In the genomic region with DNA sequence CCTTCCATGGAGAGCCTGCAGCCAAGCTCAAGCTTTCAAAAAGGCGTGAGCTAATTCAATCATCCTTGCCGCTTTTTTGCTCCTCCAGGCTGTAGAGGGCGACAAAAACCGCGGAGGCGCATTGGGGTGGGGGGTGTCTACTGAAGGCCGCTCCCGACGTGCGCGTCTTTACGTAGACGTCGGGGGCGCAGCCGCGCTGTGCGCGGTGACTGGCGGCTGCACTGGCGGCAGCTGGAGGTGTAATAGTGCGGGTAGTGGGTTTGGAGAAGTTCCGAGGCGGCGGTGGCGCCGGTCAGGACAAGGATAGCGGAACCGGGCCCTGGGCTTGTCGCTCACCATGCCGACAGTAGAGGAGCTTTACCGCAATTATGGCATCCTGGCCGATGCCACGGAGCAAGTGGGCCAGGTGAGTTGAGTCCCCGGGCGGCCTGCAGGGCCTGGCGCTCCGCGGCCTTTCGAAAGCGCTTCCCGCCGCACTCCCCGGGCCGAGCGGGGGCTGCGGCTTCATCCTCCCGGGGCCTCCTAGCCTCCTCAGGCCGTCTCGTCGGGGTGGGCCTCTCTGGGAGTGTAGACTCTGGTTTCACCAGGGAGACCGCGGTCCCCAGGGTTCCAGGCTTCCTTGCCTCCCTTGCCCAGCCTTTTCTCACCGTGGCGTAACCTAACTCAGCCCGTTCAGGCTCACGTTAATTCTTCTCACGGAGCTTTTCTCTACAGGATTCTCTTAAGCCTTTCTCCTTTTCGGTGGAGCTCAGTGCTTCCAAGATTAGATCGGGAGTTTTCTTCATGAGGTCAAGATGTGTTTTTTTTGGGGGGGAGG, we compare ENCODE assay signal across 1 cellular context.
TF ChIP-seq lines count a peak whose summit lies in the region.

A gene (plus strand): TSS at position 206 of the 817 bp plus-strand sequence. CDS start 132 bp downstream, at position 338.

TF ChIP-seq in GM23338, 12 proteins besides CTCF, POLR2A, EP300 and RAD21 (continued from another document):
- TF ChIP-seq, protein P1, sequence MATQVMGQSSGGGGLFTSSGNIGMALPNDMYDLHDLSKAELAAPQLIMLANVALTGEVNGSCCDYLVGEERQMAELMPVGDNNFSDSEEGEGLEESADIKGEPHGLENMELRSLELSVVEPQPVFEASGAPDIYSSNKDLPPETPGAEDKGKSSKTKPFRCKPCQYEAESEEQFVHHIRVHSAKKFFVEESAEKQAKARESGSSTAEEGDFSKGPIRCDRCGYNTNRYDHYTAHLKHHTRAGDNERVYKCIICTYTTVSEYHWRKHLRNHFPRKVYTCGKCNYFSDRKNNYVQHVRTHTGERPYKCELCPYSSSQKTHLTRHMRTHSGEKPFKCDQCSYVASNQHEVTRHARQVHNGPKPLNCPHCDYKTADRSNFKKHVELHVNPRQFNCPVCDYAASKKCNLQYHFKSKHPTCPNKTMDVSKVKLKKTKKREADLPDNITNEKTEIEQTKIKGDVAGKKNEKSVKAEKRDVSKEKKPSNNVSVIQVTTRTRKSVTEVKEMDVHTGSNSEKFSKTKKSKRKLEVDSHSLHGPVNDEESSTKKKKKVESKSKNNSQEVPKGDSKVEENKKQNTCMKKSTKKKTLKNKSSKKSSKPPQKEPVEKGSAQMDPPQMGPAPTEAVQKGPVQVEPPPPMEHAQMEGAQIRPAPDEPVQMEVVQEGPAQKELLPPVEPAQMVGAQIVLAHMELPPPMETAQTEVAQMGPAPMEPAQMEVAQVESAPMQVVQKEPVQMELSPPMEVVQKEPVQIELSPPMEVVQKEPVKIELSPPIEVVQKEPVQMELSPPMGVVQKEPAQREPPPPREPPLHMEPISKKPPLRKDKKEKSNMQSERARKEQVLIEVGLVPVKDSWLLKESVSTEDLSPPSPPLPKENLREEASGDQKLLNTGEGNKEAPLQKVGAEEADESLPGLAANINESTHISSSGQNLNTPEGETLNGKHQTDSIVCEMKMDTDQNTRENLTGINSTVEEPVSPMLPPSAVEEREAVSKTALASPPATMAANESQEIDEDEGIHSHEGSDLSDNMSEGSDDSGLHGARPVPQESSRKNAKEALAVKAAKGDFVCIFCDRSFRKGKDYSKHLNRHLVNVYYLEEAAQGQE (IDR thresholded peaks at IDR 0.05; ENCODE audit: unreplicated experiment): no peak
- TF ChIP-seq STAT1 (IDR thresholded peaks at IDR 0.05; ENCODE audit: unreplicated experiment) (no peak), CREB1 (CRISPR knock-in tag; IDR thresholded peaks at IDR 0.05; ENCODE audit: low read depth) (peak; percentile 85), EZH2 (IDR thresholded peaks at IDR 0.05; ENCODE audit: low read depth, unreplicated experiment) (no peak), ZNF114 (CRISPR knock-in tag; IDR thresholded peaks at IDR 0.05) (no peak)
- TF ChIP-seq, protein P2, sequence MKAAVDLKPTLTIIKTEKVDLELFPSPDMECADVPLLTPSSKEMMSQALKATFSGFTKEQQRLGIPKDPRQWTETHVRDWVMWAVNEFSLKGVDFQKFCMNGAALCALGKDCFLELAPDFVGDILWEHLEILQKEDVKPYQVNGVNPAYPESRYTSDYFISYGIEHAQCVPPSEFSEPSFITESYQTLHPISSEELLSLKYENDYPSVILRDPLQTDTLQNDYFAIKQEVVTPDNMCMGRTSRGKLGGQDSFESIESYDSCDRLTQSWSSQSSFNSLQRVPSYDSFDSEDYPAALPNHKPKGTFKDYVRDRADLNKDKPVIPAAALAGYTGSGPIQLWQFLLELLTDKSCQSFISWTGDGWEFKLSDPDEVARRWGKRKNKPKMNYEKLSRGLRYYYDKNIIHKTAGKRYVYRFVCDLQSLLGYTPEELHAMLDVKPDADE (IDR thresholded peaks at IDR 0.05): peak; percentile 80
